27 cellular contexts compared by ENCODE assay signal in the genomic region with DNA sequence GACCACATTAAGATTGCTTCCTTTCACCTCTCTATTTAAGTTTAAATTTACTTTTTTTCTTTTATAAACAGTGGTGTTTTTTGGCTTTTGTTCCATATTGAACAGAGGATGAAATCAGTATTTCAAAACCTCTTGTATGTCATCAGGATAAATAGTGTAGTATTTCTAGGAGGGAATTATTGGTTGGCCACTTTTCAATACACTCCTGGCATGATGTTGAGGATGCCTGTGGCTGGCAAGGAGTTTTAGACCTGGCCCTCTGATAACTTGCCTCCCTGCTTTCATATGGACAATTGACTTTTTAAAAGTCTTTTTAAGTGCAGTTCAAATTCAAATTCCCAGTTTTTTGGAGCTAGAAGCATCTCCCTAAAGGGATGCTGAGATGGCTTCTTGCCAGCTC.
"Had no signal": no experiment of that assay in that cellular context is flagged by ENCODE, and none has a peak within 500 bp of the region (broad histone marks: within the 10 kb centered on the region; RNA-seq: fewer than 3 reads in every experiment).

No MANE protein-coding gene starts in this region.

- H3K27ac ChIP-seq: neural progenitor cell, ovary, parathyroid adenoma, psoas muscle, skin epidermis, spleen, suprapubic skin, testis, tibial artery, transverse colon, upper lobe of right lung, uterus had no signal

- ATAC-seq: natural killer cell; psoas muscle; right cardiac atrium; sciatic nerve; stimulated activated memory B cell treated with anti-CD40 and anti-IgM and Interleukin-4, amounts not matched to agents 10 μg/mL and 1 μg/mL and 100 μg/mL, for 72 hours; stimulated activated naive CD8-positive, alpha-beta T cell treated with anti-CD3 and anti-CD28 coated beads, Interleukin-15, amount 100 ng/mL, for 72 hours; stimulated activated naive CD8-positive, alpha-beta T cell treated with anti-CD3 and anti-CD28 coated beads, Interleukin-15, Interleukin-2, amounts not matched to agents 100 U/mL and 50 U/mL, for 24 hours; upper lobe of right lung had no signal

- H3K4me3 ChIP-seq: neural progenitor cell, ovary, psoas muscle, skin epidermis, smooth muscle cell, spleen, suprapubic skin, testis, tibial artery, transverse colon, upper lobe of right lung, uterus had no signal

- H3K27me3 ChIP-seq: neural progenitor cell, ovary, spleen, suprapubic skin, testis, tibial artery, transverse colon, upper lobe of right lung, uterus had no signal

- H3K36me3 ChIP-seq: neural progenitor cell, ovary, suprapubic skin, tibial artery, upper lobe of right lung, uterus had no signal

- H3K4me1 ChIP-seq: parathyroid adenoma, psoas muscle, spleen, suprapubic skin, testis, tibial artery, upper lobe of right lung, uterus had no signal

- H3K9me3 ChIP-seq: ovary, psoas muscle, spleen, suprapubic skin, testis, tibial artery, transverse colon, upper lobe of right lung, uterus had no signal

- DNase-seq: natural killer cell; occipital lobe; ovary; posterior cingulate gyrus; psoas muscle; right cardiac atrium; spleen; stimulated activated CD4-positive, alpha-beta T cell treated with anti-CD3 and anti-CD28 coated beads, Interleukin-12 subunit alpha, Interleukin-12 subunit beta, amount 100 ng/mL, for 4 hours; stimulated activated CD4-positive, alpha-beta T cell treated with anti-CD3 and anti-CD28 coated beads, Interleukin-1b, Interleukin-23, amount 100 ng/mL, for 48 hours; stimulated activated CD4-positive, alpha-beta T cell treated with anti-CD3 and anti-CD28 coated beads, Interleukin-4, amount 100 ng/mL, for 1 hour; stimulated activated CD4-positive, alpha-beta T cell treated with anti-CD3 and anti-CD28 coated beads, Interleukin-4, amount 100 ng/mL, for 4 hours; stimulated activated CD8-positive, alpha-beta memory T cell treated with anti-CD3 and anti-CD28 coated beads, Interleukin-4, amount 100 ng/mL, for 48 hours; stimulated activated naive CD4-positive, alpha-beta T cell; stimulated activated naive CD8-positive, alpha-beta T cell treated with anti-CD3 and anti-CD28 coated beads, Interleukin-15, amount 100 ng/mL, for 72 hours; stimulated activated naive CD8-positive, alpha-beta T cell treated with anti-CD3 and anti-CD28 coated beads, Interleukin-15, Interleukin-2, amounts not matched to agents 100 U/mL and 50 U/mL, for 24 hours; testis; tibial artery; transverse colon; upper lobe of right lung; uterus had no signal
